ENCODE assay signal across 26 cellular contexts in genomic region chr19:5118026-5118425, GRCh38.
"Had no signal": no experiment of that assay in that cellular context is flagged by ENCODE, and none has a peak within 500 bp of the region (broad histone marks: within the 10 kb centered on the region; RNA-seq: fewer than 3 reads in every experiment).

No MANE protein-coding gene starts in this region.

- H3K4me3 ChIP-seq: coronary artery, esophagus squamous epithelium, left lung, ovary, psoas muscle, testis, tibial artery had no signal

- H3K27ac ChIP-seq: coronary artery, esophagus squamous epithelium, left lung, ovary, psoas muscle, testis, tibial artery had no signal

- H3K9me3 ChIP-seq: esophagus squamous epithelium, ovary, psoas muscle, testis, tibial artery had no signal

- H3K4me1 ChIP-seq: esophagus squamous epithelium, left lung, psoas muscle, tibial artery had no signal

- DNase-seq: effector memory CD8-positive, alpha-beta T cell; erythroblast; esophagus squamous epithelium; foreskin melanocyte; head of caudate nucleus; left cardiac atrium; left lung; mesenchymal stem cell; midbrain; naive thymus-derived CD4-positive, alpha-beta T cell; occipital lobe; ovary; posterior cingulate gyrus; psoas muscle; right cardiac atrium; small intestine; stimulated activated CD4-positive, alpha-beta T cell treated with anti-CD3 and anti-CD28 coated beads, Interleukin-15, amount 100 ng/mL, for 24 hours; stimulated activated CD4-positive, alpha-beta T cell treated with anti-CD3 and anti-CD28 coated beads, Interleukin-2, amount 100 ng/mL, for 48 hours; stimulated activated naive CD4-positive, alpha-beta T cell treated with Interleukin-2 at 50 U/mL for 16 hours; substantia nigra; testis; tibial artery had no signal

- FAIRE-seq: endometrium, small intestine had no signal

- H3K27me3 Mint-ChIP-seq: effector memory CD8-positive, alpha-beta T cell; naive thymus-derived CD4-positive, alpha-beta T cell; type B pancreatic cell had no signal

- H3K27me3 ChIP-seq: esophagus squamous epithelium, left lung, ovary, testis, tibial artery had no signal

- ATAC-seq: effector memory CD8-positive, alpha-beta T cell; left lung; naive thymus-derived CD4-positive, alpha-beta T cell; psoas muscle; right cardiac atrium had no signal

- H3K27ac Mint-ChIP-seq: naive thymus-derived CD4-positive, alpha-beta T cell; nephron; type B pancreatic cell had no signal

- H3K9me3 Mint-ChIP-seq: effector memory CD8-positive, alpha-beta T cell; type B pancreatic cell had no signal

- H3K4me3 Mint-ChIP-seq: effector memory CD8-positive, alpha-beta T cell; naive thymus-derived CD4-positive, alpha-beta T cell; nephron; type B pancreatic cell had no signal

- H3K36me3 ChIP-seq: ovary had no signal
